ENCODE assay signal across 22 cellular contexts in genomic region chr2:46227674-46228289, GRCh38.
DNase-seq lines count a peak whose midpoint lies in the region; ATAC-seq and TF ChIP-seq lines count a peak whose summit lies in the region.
"Had no signal": no experiment of that assay in that cellular context is flagged by ENCODE, and none has a peak within 500 bp of the region (broad histone marks: within the 10 kb centered on the region; RNA-seq: fewer than 3 reads in every experiment).

No MANE protein-coding gene starts in this region.

- H3K9me3 ChIP-seq in body of pancreas (no peaks in the 10 kb centered on the region), lower lobe of right lung (no peaks in the 10 kb centered on the region), trophoblast cell (ENCODE audit: insufficient read depth, low read depth, low read length) (peaks cover 1% of the 10 kb centered on the region)
- H3K9me3 ChIP-seq: BE2C had no signal

- H3K27me3 ChIP-seq in body of pancreas (no peaks in the 10 kb centered on the region), lower lobe of right lung (ENCODE audit: low read depth) (no peaks in the 10 kb centered on the region), trophoblast cell (ENCODE audit: insufficient read depth, low read length) (no peaks in the 10 kb centered on the region)
- H3K27me3 ChIP-seq: BE2C had no signal

- H2BK120ac ChIP-seq in trophoblast cell (ENCODE audit: insufficient read depth, low read length, poor library complexity) = no peak overlapping the region

- H3K4me3 ChIP-seq in body of pancreas (no peak overlapping the region), lower lobe of right lung (no peak overlapping the region), trophoblast cell (ENCODE audit: low read depth, low read length) (no peak overlapping the region)
- H3K4me3 ChIP-seq: BLaER1 treated with 17β-estradiol and CSF1 and Interleukin-3, amounts not matched to agents 10 nM and 100 nM had no signal

- H3K14ac ChIP-seq in trophoblast cell (ENCODE audit: low read length) = no peak overlapping the region

- WGBS in body of pancreas, 2 donors = 30 to 50% methylated on average over 7 of the region's 7 CpGs
- no CpG with 5 or more reads among the region's 7 CpGs for WGBS in trophoblast cell (ENCODE audit: extremely low coverage, insufficient coverage, insufficient read length)

- no peak for TF ChIP-seq CTCF in body of pancreas (IDR thresholded peaks at IDR 0.05)
- TF ChIP-seq CTCF in lower lobe of right lung (IDR thresholded peaks at IDR 0.05) = no peak
- TF ChIP-seq CTCF in Calu3 (IDR thresholded peaks at IDR 0.05; ENCODE audit: unreplicated experiment) = no peak

- H3K4me3 Mint-ChIP-seq in activated T-cell treated with anti-CD3 and anti-CD28 coated beads, Interleukin-2, amount 50 U/mL, for 72 hours = no peak overlapping the region
- H3K4me3 Mint-ChIP-seq in Calu3 (ENCODE audit: low read depth, unreplicated experiment) = no peak overlapping the region
- H3K4me3 Mint-ChIP-seq: CD4-positive, alpha-beta T cell; CD8-positive, alpha-beta memory T cell had no signal

- H3K27ac ChIP-seq in body of pancreas = no peak overlapping the region
- H3K27ac ChIP-seq in lower lobe of right lung = no peak overlapping the region
- no peak overlapping the region for H3K27ac ChIP-seq in trophoblast cell (ENCODE audit: low read depth, low read length)
- H3K27ac ChIP-seq: 22Rv1; BLaER1 treated with 17β-estradiol and CSF1 and Interleukin-3, amounts not matched to agents 10 nM and 100 nM had no signal

- no TSS peak for BruUV-seq in Calu3 (replicated peaks; lab: Mats Ljungman, UMichigan)

- peak overlapping the region; percentile 74 for H2BK12ac ChIP-seq in trophoblast cell (ENCODE audit: low read length)

- H2AFZ ChIP-seq in trophoblast cell (ENCODE audit: insufficient read depth, low read length, poor library complexity) = no peak overlapping the region

- no peak overlapping the region for H4K8ac ChIP-seq in trophoblast cell (ENCODE audit: low read depth, low read length)

- H3K79me2 ChIP-seq in trophoblast cell (ENCODE audit: control insufficient read depth, insufficient read depth, low read length, poor library complexity) = peaks cover 2% of the 10 kb centered on the region

- H3K4ac ChIP-seq in trophoblast cell (ENCODE audit: low read depth, low read length) = no peak overlapping the region

- CTCF ChIA-PET in Calu3 (lab: Charles Lee) = no interaction called here

- no peak for DNase-seq in activated T-cell treated with anti-CD3 and anti-CD28 coated beads, Interleukin-2, amount 50 U/mL, for 72 hours
- no peak for DNase-seq in activated T-cell treated with anti-CD3 and anti-CD28 coated beads for 4 hours
- DNase-seq in body of pancreas = peak in 1 of 4 donors; percentile 32
- DNase-seq in lower lobe of right lung = no peak
- no peak for DNase-seq in trophoblast cell
- DNase-seq in Calu3 = no peak
- DNase-seq in NCI-H748 (lab: John Stamatoyannopoulos, UW; ENCODE audit: unreplicated experiment) = no peak
- DNase-seq: ACHN; AML-193; BE2C; CD4-positive, alpha-beta T cell; CD8-positive, alpha-beta memory T cell; DMS53; DMS79 treated with DMSO at 0.1 percent for 48 hours; GF-D8; GOT3; H7; HCEC 1CT had no signal

- peaks cover 0 to 4% of the 10 kb centered on the region in 2 donors for H3K9me3 Mint-ChIP-seq in activated T-cell treated with anti-CD3 and anti-CD28 coated beads, Interleukin-2, amount 50 U/mL, for 72 hours
- H3K9me3 Mint-ChIP-seq in Calu3 (ENCODE audit: low read depth, unreplicated experiment) = no peaks in the 10 kb centered on the region

- H3K23ac ChIP-seq in trophoblast cell (ENCODE audit: low read length) = no peak overlapping the region

- H3K18ac ChIP-seq in trophoblast cell (ENCODE audit: low read length) = no peak overlapping the region

- peak overlapping the region; percentile 56 for H3K27ac Mint-ChIP-seq in activated T-cell treated with anti-CD3 and anti-CD28 coated beads, Interleukin-2, amount 50 U/mL, for 72 hours
- no peak overlapping the region for H3K27ac Mint-ChIP-seq in Calu3 (ENCODE audit: unreplicated experiment)
- H3K27ac Mint-ChIP-seq: CD14-positive monocyte; CD4-positive, alpha-beta T cell had no signal

- no peak for TF ChIP-seq POLR2A in body of pancreas (IDR thresholded peaks at IDR 0.05)

- H3K36me3 Mint-ChIP-seq in activated T-cell treated with anti-CD3 and anti-CD28 coated beads, Interleukin-2, amount 50 U/mL, for 72 hours (ENCODE audit: insufficient read depth in 2 of 2) = peaks cover 2 to 7% of the 10 kb centered on the region in 2 donors
- peaks cover 6% of the 10 kb centered on the region for H3K36me3 Mint-ChIP-seq in Calu3 (ENCODE audit: insufficient read depth, unreplicated experiment)
- H3K36me3 Mint-ChIP-seq: CD14-positive monocyte had no signal

- H3K79me1 ChIP-seq in trophoblast cell (ENCODE audit: low read length) = peaks cover 18% of the 10 kb centered on the region

- H3K9ac ChIP-seq in trophoblast cell (ENCODE audit: low read length) = no peak overlapping the region
- H3K9ac ChIP-seq: BLaER1 treated with 17β-estradiol and CSF1 and Interleukin-3, amounts not matched to agents 10 nM and 100 nM had no signal

- H3K4me1 Mint-ChIP-seq in activated T-cell treated with anti-CD3 and anti-CD28 coated beads, Interleukin-2, amount 50 U/mL, for 72 hours (ENCODE audit: low read depth) = peaks cover 70% of the 10 kb centered on the region
- H3K4me1 Mint-ChIP-seq in Calu3 (ENCODE audit: low read depth, unreplicated experiment) = peaks cover 63% of the 10 kb centered on the region

- no peak overlapping the region for H4K12ac ChIP-seq in trophoblast cell (ENCODE audit: low read depth, low read length)

- H3K4me2 ChIP-seq in trophoblast cell (ENCODE audit: low read length) = no peak overlapping the region
- H3K4me2 ChIP-seq: BLaER1 treated with 17β-estradiol and CSF1 and Interleukin-3, amounts not matched to agents 10 nM and 100 nM had no signal

- H3K36me3 ChIP-seq in body of pancreas (replicated peaks in 1 of 2; ENCODE audit: insufficient read depth in 1 of 2, low read depth in 2 of 2) (no peaks in the 10 kb centered on the region), lower lobe of right lung (no peaks in the 10 kb centered on the region), trophoblast cell (ENCODE audit: control insufficient read depth in 1 of 2, insufficient read depth in 2 of 2, low read length in 2 of 2) (no peaks in the 10 kb centered on the region)
- H3K36me3 ChIP-seq: BE2C; BLaER1 treated with 17β-estradiol and CSF1 and Interleukin-3, amounts not matched to agents 10 nM and 100 nM had no signal

- peak overlapping the region; percentile 53 for H2BK5ac ChIP-seq in trophoblast cell (ENCODE audit: low read depth, low read length, poor library complexity)

- H2AK5ac ChIP-seq in trophoblast cell (ENCODE audit: low read length) = no peak overlapping the region

- no peak overlapping the region for H4K91ac ChIP-seq in trophoblast cell (ENCODE audit: low read depth, low read length)

- no peak for ATAC-seq in activated T-cell treated with anti-CD3 and anti-CD28 coated beads, Interleukin-2, amount 50 U/mL, for 72 hours (replicated peaks in 1 of 2)
- ATAC-seq in body of pancreas (peak; percentile 10), lower lobe of right lung (peak; percentile 63 to 78), HG03159 (IDR thresholded peaks at IDR 0.05; ENCODE audit: unreplicated experiment) (no peak)

- intact Hi-C loops in body of pancreas (cut with DNase I) = no loop called here
- intact Hi-C loops in lower lobe of right lung (cut with DNase I) = no loop called here
- intact Hi-C loops in Calu3 (cut with micrococcal nuclease; ENCODE audit: unreplicated experiment) = loop anchor here (2.0 to 5.0 kb wide), 3 partner anchors 70 to 155 kb away; partner anchors contain the start of gene EPAS1

- H3K4me1 ChIP-seq in body of pancreas (peaks cover 19% of the 10 kb centered on the region), lower lobe of right lung (peaks cover 38% of the 10 kb centered on the region), trophoblast cell (ENCODE audit: control insufficient read depth in 1 of 2, insufficient read depth in 2 of 2, low read length in 2 of 2) (peaks cover 18 to 22% of the 10 kb centered on the region in 2 experiments)
- H3K4me1 ChIP-seq: BE2C had no signal

- H3K27me3 Mint-ChIP-seq in activated T-cell treated with anti-CD3 and anti-CD28 coated beads, Interleukin-2, amount 50 U/mL, for 72 hours (ENCODE audit: low read depth) = peaks cover 10% of the 10 kb centered on the region
- no peaks in the 10 kb centered on the region for H3K27me3 Mint-ChIP-seq in Calu3 (ENCODE audit: unreplicated experiment)
- H3K27me3 Mint-ChIP-seq: CD4-positive, alpha-beta T cell had no signal

Comparison
In these comparisons a context has a peak if more than half of its experiments do, and no peak if none do; other contexts are left out.
1. ATAC-seq: peak in body of pancreas (single experiment) and lower lobe of right lung (2 of 2); none in activated T-cell treated with anti-CD3 and anti-CD28 coated beads, Interleukin-2, amount 50 U/mL, for 72 hours (0 of 2) and HG03159 (single experiment).